ENCODE assay signal across 31 cellular contexts in genomic region chr9:96483197-96483596, GRCh38.
"Had no signal": no experiment of that assay in that cellular context is flagged by ENCODE, and none has a peak within 500 bp of the region (broad histone marks: within the 10 kb centered on the region; RNA-seq: fewer than 3 reads in every experiment).

No MANE protein-coding gene starts in this region.

- H3K36me3 ChIP-seq: breast epithelium had no signal

- H3K27ac Mint-ChIP-seq: activated B cell treated with CpG ODN at 0.5 μM for 24 hours; activated CD8-positive, alpha-beta T cell treated with anti-CD3 and anti-CD28 coated beads for 36 hours; activated naive CD8-positive, alpha-beta T cell; brain; endodermal cell; T-helper 17 cell; T-helper 2 cell treated with Interferon-gamma antibody and Interleukin-4, amounts not matched to agents 5 μg/mL and 100 μg/mL, for 36 hours had no signal

- H3K27me3 Mint-ChIP-seq: activated B cell treated with CpG ODN at 0.5 μM for 24 hours; activated CD8-positive, alpha-beta T cell treated with anti-CD3 and anti-CD28 coated beads for 36 hours; activated naive CD8-positive, alpha-beta T cell; T-helper 17 cell had no signal

- DNase-seq: activated B cell treated with CpG ODN at 0.5 μM for 24 hours; activated CD4-positive, alpha-beta T cell treated with anti-CD3 and anti-CD28 coated beads for 48 hours; activated CD4-positive, alpha-beta T cell treated with anti-CD3 and anti-CD28 coated beads, Interleukin-2, amount 50 U/mL, for 1 hour; activated CD4-positive, alpha-beta T cell treated with anti-CD3 and anti-CD28 coated beads, Interleukin-2, amount 50 U/mL, for 48 hours; activated CD8-positive, alpha-beta memory T cell treated with anti-CD3 and anti-CD28 coated beads for 24 hours; activated CD8-positive, alpha-beta T cell treated with anti-CD3 and anti-CD28 coated beads for 36 hours; activated effector memory CD4-positive, alpha-beta T cell treated with Interleukin-2 at 50 U/mL for 16 hours; activated gamma-delta T cell treated with Interleukin-2 at 50 U/mL for 16 hours; activated naive CD4-positive, alpha-beta T cell treated with anti-CD3 and anti-CD28 coated beads, Interleukin-2, amount 50 U/mL, for 16 hours; activated naive CD4-positive, alpha-beta T cell treated with Interleukin-2 at 50 U/mL for 16 hours; activated T-cell treated with anti-CD3 and anti-CD28 coated beads, Interleukin-2, amount 50 U/mL, for 1 hour; activated T-cell treated with anti-CD3 and anti-CD28 coated beads, Interleukin-2, amount 50 U/mL, for 72 hours; amniotic stem cell; anterior cingulate cortex; central memory CD4-positive, alpha-beta T cell; cerebellar nuclear complex; effector memory CD4-positive, alpha-beta T cell; endodermal cell; foreskin melanocyte; head of caudate nucleus; T-helper 1 cell; T-helper 17 cell; T1000; WERI-Rb-1 had no signal

- H3K27me3 ChIP-seq: breast epithelium, cardiac muscle cell had no signal

- H3K27ac ChIP-seq: breast epithelium, WERI-Rb-1 had no signal

- H3K9me3 Mint-ChIP-seq: activated B cell treated with CpG ODN at 0.5 μM for 24 hours; activated CD8-positive, alpha-beta T cell treated with anti-CD3 and anti-CD28 coated beads for 36 hours; activated T-cell treated with anti-CD3 and anti-CD28 coated beads, Interleukin-2, amount 50 U/mL, for 72 hours; brain; endodermal cell; T-helper 2 cell treated with Interferon-gamma antibody and Interleukin-4, amounts not matched to agents 5 μg/mL and 100 μg/mL, for 36 hours had no signal

- H3K4me1 Mint-ChIP-seq: endodermal cell had no signal

- ATAC-seq: activated CD4-positive, CD25-positive, alpha-beta regulatory T cell treated with anti-CD3 and anti-CD28 coated beads, Interleukin-2, amount 50 U/mL, for 24 hours; activated CD8-positive, alpha-beta T cell treated with anti-CD3 and anti-CD28 coated beads for 36 hours; activated T-cell treated with anti-CD3 and anti-CD28 coated beads, Interleukin-2, amount 50 U/mL, for 72 hours; esophagus mucosa; T-helper 17 cell had no signal

- H3K4me3 ChIP-seq: breast epithelium, cardiac muscle cell had no signal

- H3K4me3 Mint-ChIP-seq: activated B cell treated with CpG ODN at 0.5 μM for 24 hours; activated CD8-positive, alpha-beta T cell treated with anti-CD3 and anti-CD28 coated beads for 36 hours; activated naive CD8-positive, alpha-beta T cell; brain; endodermal cell; T-helper 17 cell; T-helper 2 cell treated with Interferon-gamma antibody and Interleukin-4, amounts not matched to agents 5 μg/mL and 100 μg/mL, for 36 hours had no signal

- H3K9me3 ChIP-seq: breast epithelium had no signal
